Comparison of ENCODE assay signal across 9 cellular contexts in genomic region chr17:18377437-18378204, GRCh38. TPM values are rescaled to one million over a fixed set of nuclear protein-coding genes. Genes with fewer than 3 reads are reported as not detected.
A peak's percentile ranks its signal among the peaks of the same experiment; 100 is the strongest.
DNase-seq lines count a peak whose midpoint lies in the region; ATAC-seq, FAIRE-seq and TF ChIP-seq lines count a peak whose summit lies in the region.
"Had no signal": no experiment of that assay in that cellular context is flagged by ENCODE, and none has a peak within 500 bp of the region (broad histone marks: within the 10 kb centered on the region; RNA-seq: fewer than 3 reads in every experiment).

TSS of gene EVPLL (plus strand) at chr17:18377778. CDS start at chr17:18380938, 3,160 bp downstream.

- ATAC-seq in esophagus mucosa (peak; percentile 92), omental fat pad (ENCODE audit: low FRiP score) (peak; percentile 68), HG02840 (IDR thresholded peaks at IDR 0.05; ENCODE audit: low FRiP score, unreplicated experiment) (no peak)

- no peak for FAIRE-seq in frontal cortex (lab: Jason Lieb, UNC)

- DNase-seq in DMS 273 treated with DMSO at 0.1 percent for 48 hours (lab: John Stamatoyannopoulos, UW) (peak; percentile 46), NCI-H524 treated with DMSO at 0.1 percent for 48 hours (lab: John Stamatoyannopoulos, UW) (peak; percentile 61), omental fat pad (ENCODE audit: low spot score) (no peak), NCI-H187 treated with DMSO at 0.1 percent for 48 hours (lab: John Stamatoyannopoulos, UW) (no peak), EL (no peak), frontal cortex (ENCODE audit: low spot score in 2 of 2) (no peak)

- TF ChIP-seq CTCF in omental fat pad (IDR thresholded peaks at IDR 0.05), result no peak

RNA-seq across cellular contexts. Expression of gene EVPLL, which starts in this region (rescaled TPM):
- total RNA-seq in esophagus mucosa (5.3 TPM), omental fat pad (under 1 TPM in 2 of 4 donors, not detected in 2; 0.36 to 0.37 TPM), frontal cortex (not detected)
- total RNA-seq: pulmonary artery endothelial cell had no signal

Comparison
In these comparisons a context has a peak if more than half of its experiments do, and no peak if none do; other contexts are left out.
1. Peak in ATAC-seq in omental fat pad; RNA of the gene not detected or under 1 TPM.
2. DNase-seq: peak in DMS 273 treated with DMSO at 0.1 percent for 48 hours (single experiment) and NCI-H524 treated with DMSO at 0.1 percent for 48 hours (single experiment); none in omental fat pad (single experiment), NCI-H187 treated with DMSO at 0.1 percent for 48 hours (single experiment), EL (single experiment) and frontal cortex (0 of 2).